In genomic region chr6:121389419-121389818, GRCh38 we compare ENCODE assay signal across 2 cellular contexts.
TF ChIP-seq lines count a peak whose summit lies in the region.

No MANE protein-coding gene starts in this region.

TF ChIP-seq in GM23338, 12 proteins besides CTCF, POLR2A, EP300 and RAD21 (continued from another document):
- TF ChIP-seq EZH2 (IDR thresholded peaks at IDR 0.05; ENCODE audit: low read depth, unreplicated experiment) (no peak), CREB1 (CRISPR knock-in tag; IDR thresholded peaks at IDR 0.05; ENCODE audit: low read depth) (no peak), STAT1 (IDR thresholded peaks at IDR 0.05; ENCODE audit: unreplicated experiment) (no peak), POLR2AphosphoS5 (IDR thresholded peaks at IDR 0.05; ENCODE audit: low read depth) (no peak), ZNF331 (CRISPR knock-in tag; IDR thresholded peaks at IDR 0.05; ENCODE audit: low read depth) (no peak), NANOG (IDR thresholded peaks at IDR 0.05; ENCODE audit: borderline replicate concordance) (no peak), REST (IDR thresholded peaks at IDR 0.05; ENCODE audit: unreplicated experiment) (no peak)

TF ChIP-seq in WTC11, 78 proteins besides CTCF, POLR2A, EP300 and RAD21 (continued from another document):
- no peak for TF ChIP-seq NR3C1 (CRISPR knock-in tag; conservative IDR thresholded peaks at IDR 0.05; ENCODE audit: low read depth)
- TF ChIP-seq ZNF317 (CRISPR knock-in tag; IDR thresholded peaks at IDR 0.05; ENCODE audit: borderline replicate concordance, low read depth) = no peak
- TF ChIP-seq ZNF532 (CRISPR knock-in tag; IDR thresholded peaks at IDR 0.05; ENCODE audit: borderline replicate concordance) = no peak
- TF ChIP-seq JAZF1 (CRISPR knock-in tag; IDR thresholded peaks at IDR 0.05) = no peak
- TF ChIP-seq NFATC4 (CRISPR knock-in tag; IDR thresholded peaks at IDR 0.05) = no peak
- no peak for TF ChIP-seq ZBTB21 (CRISPR knock-in tag; IDR thresholded peaks at IDR 0.05; ENCODE audit: borderline replicate concordance)
- TF ChIP-seq E2F1 (CRISPR knock-in tag; IDR thresholded peaks at IDR 0.05) = no peak
- no peak for TF ChIP-seq ATF1 (CRISPR knock-in tag; IDR thresholded peaks at IDR 0.05)
- TF ChIP-seq IRF2 (CRISPR knock-in tag; IDR thresholded peaks at IDR 0.05; ENCODE audit: borderline replicate concordance, low read depth) = no peak
- no peak for TF ChIP-seq ZNF219 (CRISPR knock-in tag; IDR thresholded peaks at IDR 0.05; ENCODE audit: borderline replicate concordance)
- no peak for TF ChIP-seq ZNF416 (CRISPR knock-in tag; IDR thresholded peaks at IDR 0.05)
